Comparison of ENCODE assay signal across 7 cellular contexts in the genomic region with DNA sequence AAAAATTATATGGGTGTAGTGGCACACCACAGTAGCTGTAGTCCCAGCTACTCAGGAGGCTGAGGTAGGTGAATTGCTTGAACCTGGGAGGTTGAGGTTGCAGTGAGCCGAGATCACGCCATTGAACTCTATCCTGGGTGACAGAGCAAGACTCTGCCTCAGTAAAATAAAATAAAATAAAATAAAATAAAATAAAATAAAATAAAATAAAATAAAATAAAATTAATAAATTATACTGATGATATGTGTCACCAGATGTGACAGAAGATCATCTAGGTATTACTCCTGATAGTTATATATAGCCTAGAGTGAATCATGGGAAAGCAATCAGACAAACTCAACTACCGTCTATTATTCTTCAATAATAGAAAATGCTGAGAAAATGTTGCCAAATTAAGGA.
"Had no signal": no experiment of that assay in that cellular context is flagged by ENCODE, and none has a peak within 500 bp of the region (broad histone marks: within the 10 kb centered on the region; RNA-seq: fewer than 3 reads in every experiment).

No MANE protein-coding gene starts in this region.

- H3K36me3 Mint-ChIP-seq: IgD-negative memory B cell had no signal

- H3K27ac Mint-ChIP-seq: IgD-negative memory B cell had no signal

- H3K27ac ChIP-seq: HL-60 had no signal

- H3K4me3 ChIP-seq: K562 had no signal

- ATAC-seq: HepG2, K562 had no signal

- H3K27me3 Mint-ChIP-seq: IgD-negative memory B cell had no signal

- H3K9me3 Mint-ChIP-seq: IgD-negative memory B cell had no signal

- DNase-seq: IMR-90, KBM-7, KG1 had no signal

- H3K4me3 Mint-ChIP-seq: IgD-negative memory B cell had no signal
